ENCODE assay signal across 12 cellular contexts in the genomic region with DNA sequence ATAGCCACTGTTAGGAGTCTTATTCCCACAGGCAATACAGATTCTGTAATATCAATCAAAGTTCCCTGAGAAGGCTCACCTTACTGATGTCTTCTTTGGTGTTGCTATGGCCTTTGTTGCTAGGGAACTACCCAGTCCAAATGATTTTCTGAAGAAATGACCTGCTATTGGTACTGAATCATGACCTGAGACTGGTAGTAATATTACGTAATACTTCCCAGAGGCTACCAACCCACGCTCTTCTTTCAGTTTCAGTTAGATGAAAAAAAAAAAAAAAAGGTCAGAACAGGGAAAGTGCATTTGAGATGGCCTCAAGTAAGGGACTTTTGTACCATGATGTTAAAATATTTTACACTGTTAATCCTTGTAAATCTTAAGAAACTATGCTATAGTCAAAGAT.
DNase-seq lines count a peak whose midpoint lies in the region; ATAC-seq and TF ChIP-seq lines count a peak whose summit lies in the region.
"Had no signal": no experiment of that assay in that cellular context is flagged by ENCODE, and none has a peak within 500 bp of the region (broad histone marks: within the 10 kb centered on the region; RNA-seq: fewer than 3 reads in every experiment).

No MANE protein-coding gene starts in this region.

- ATAC-seq in HG03060 (IDR thresholded peaks at IDR 0.05; ENCODE audit: low read depth, unreplicated experiment) (peak; percentile 52), mucosa of descending colon (peak; percentile 20), GM21367 (IDR thresholded peaks at IDR 0.05; ENCODE audit: unreplicated experiment) (no peak)
- ATAC-seq: GM23338 had no signal

- DNase-seq in SIG-M5 treated with dmso at 0.1 percent for 504 hours (lab: John Stamatoyannopoulos, UW; ENCODE audit: unreplicated experiment) (peak; percentile 1), SIG-M5 (lab: John Stamatoyannopoulos, UW) (no peak), SKM-1 (lab: John Stamatoyannopoulos, UW; ENCODE audit: unreplicated experiment) (peak; percentile 14), mucosa of descending colon (no peak), HEK293T (ENCODE audit: extremely low spot score) (no peak), activated gamma-delta T cell treated with Interleukin-2 at 50 U/mL for 16 hours (no peak)
- DNase-seq: NCI-H1048, SJCRH30, uterus had no signal

- H3K4me3 ChIP-seq in mucosa of descending colon, result no peak overlapping the region
- H3K4me3 ChIP-seq: GM23338, SJCRH30, uterus had no signal

- no peak for TF ChIP-seq CTCF in mucosa of descending colon (IDR thresholded peaks at IDR 0.05)

- H3K36me3 ChIP-seq in mucosa of descending colon (ENCODE audit: low read depth), result no peaks in the 10 kb centered on the region
- H3K36me3 ChIP-seq: SJCRH30, uterus had no signal

- POLR2A ChIA-PET in HEK293T (lab: Yijun Ruan, JAX), result no interaction called here

- intact Hi-C loops in mucosa of descending colon (cut with DNase I, micrococcal nuclease), result no loop called here

- H3K4me1 ChIP-seq in mucosa of descending colon (ENCODE audit: low read depth), result no peaks in the 10 kb centered on the region
- H3K4me1 ChIP-seq: SJCRH30, uterus had no signal

- CTCF ChIA-PET in HEK293T (lab: Yijun Ruan, JAX), result no interaction called here

- H3K9me3 ChIP-seq in mucosa of descending colon, result no peaks in the 10 kb centered on the region
- H3K9me3 ChIP-seq: SJCRH30, uterus had no signal

TF ChIP-seq in HEK293T, 16 proteins besides CTCF, POLR2A, EP300 and RAD21:
- no peak for TF ChIP-seq SP1 (IDR thresholded peaks at IDR 0.05)
- no peak for TF ChIP-seq FOXM1 (IDR thresholded peaks at IDR 0.05; ENCODE audit: borderline replicate concordance)
- no peak for TF ChIP-seq ZNF384 (IDR thresholded peaks at IDR 0.05)
- no peak for TF ChIP-seq L3MBTL2 (conservative IDR thresholded peaks at IDR 0.05)
- no peak for TF ChIP-seq HDGF (IDR thresholded peaks at IDR 0.05; ENCODE audit: borderline replicate concordance)
- TF ChIP-seq ARNT (IDR thresholded peaks at IDR 0.05), result no peak
- TF ChIP-seq TARDBP (IDR thresholded peaks at IDR 0.05), result no peak
- TF ChIP-seq LEF1 (IDR thresholded peaks at IDR 0.05; ENCODE audit: borderline replicate concordance), result no peak
- TF ChIP-seq BHLHE40 (IDR thresholded peaks at IDR 0.05; ENCODE audit: borderline replicate concordance), result no peak
- no peak for TF ChIP-seq PKNOX1 (IDR thresholded peaks at IDR 0.05)
- TF ChIP-seq ELF4 (IDR thresholded peaks at IDR 0.05), result no peak
- TF ChIP-seq FOXA1 (IDR thresholded peaks at IDR 0.05), result no peak

Comparison
In these comparisons a context has a peak if more than half of its experiments do, and no peak if none do; other contexts are left out.
1. DNase-seq: peak in SIG-M5 treated with dmso at 0.1 percent for 504 hours (single experiment) and SKM-1 (single experiment); none in SIG-M5 (single experiment), mucosa of descending colon (0 of 3), HEK293T (single experiment) and activated gamma-delta T cell treated with Interleukin-2 at 50 U/mL for 16 hours (single experiment).